ENCODE assay signal across 15 cellular contexts in genomic region chr9:114369567-114370240, GRCh38. TPM values are rescaled to one million over a fixed set of nuclear protein-coding genes. Genes with fewer than 3 reads are reported as not detected.
DNase-seq lines count a peak whose midpoint lies in the region; ATAC-seq and TF ChIP-seq lines count a peak whose summit lies in the region.
"Had no signal": no experiment of that assay in that cellular context is flagged by ENCODE, and none has a peak within 500 bp of the region (broad histone marks: within the 10 kb centered on the region; RNA-seq: fewer than 3 reads in every experiment).

No MANE protein-coding gene starts in this region.

- TF ChIP-seq POLR2A in stomach (IDR thresholded peaks at IDR 0.05) = no peak

- intact Hi-C loops in stomach (cut with DNase I; ENCODE audit: low total_unique reads) = no loop called here
- intact Hi-C loops in colonic mucosa (cut with DNase I) = no loop called here

- H3K9me3 ChIP-seq in SK-N-MC (ENCODE audit: low read depth, low read length) (no peaks in the 10 kb centered on the region), stomach (no peaks in the 10 kb centered on the region), colonic mucosa (no peaks in the 10 kb centered on the region)
- H3K9me3 ChIP-seq: testis had no signal

- H3K4me1 Mint-ChIP-seq in T-helper 1 cell treated with Interleukin-12 subunit alpha and Interleukin-12 subunit beta and Interleukin-4 antibody, amounts not matched to agents 30 μg/mL and 1 μg/mL, for 36 hours (ENCODE audit: low read depth) = peaks cover 72% of the 10 kb centered on the region
- peaks cover 63 to 70% of the 10 kb centered on the region in 2 donors for H3K4me1 Mint-ChIP-seq in effector memory CD8-positive, alpha-beta T cell (ENCODE audit: low read depth in 2 of 2)

- no peak for TF ChIP-seq EP300 in stomach (IDR thresholded peaks at IDR 0.05)

- H3K36me3 ChIP-seq in SK-N-MC (ENCODE audit: insufficient read depth, low read length) = peaks cover 38% of the 10 kb centered on the region
- peaks cover 27 to 98% (median 82%) of the 10 kb centered on the region in 4 donors for H3K36me3 ChIP-seq in stomach
- H3K36me3 ChIP-seq in colonic mucosa = peaks cover 3% of the 10 kb centered on the region

- H3K4me1 ChIP-seq in stomach (peaks cover 21 to 92% (median 39%) of the 10 kb centered on the region in 4 donors), colonic mucosa (peaks cover 18% of the 10 kb centered on the region)

- H3K9ac ChIP-seq in SK-N-MC (ENCODE audit: insufficient read length) = no peak overlapping the region
- no peak overlapping the region for H3K9ac ChIP-seq in colonic mucosa (ENCODE audit: low read depth in 2 of 2, low read length in 2 of 2)

- H3K27ac ChIP-seq in SK-N-MC (peak overlapping the region; percentile 52), stomach (peak overlapping the region in 3 of 5 donors; percentile 63 to 83 (median 82)), colonic mucosa (no peak overlapping the region)
- H3K27ac ChIP-seq: 22Rv1, testis had no signal

- H3K27me3 ChIP-seq in stomach (no peaks in the 10 kb centered on the region), colonic mucosa (no peaks in the 10 kb centered on the region)
- H3K27me3 ChIP-seq: testis had no signal

- H3K27ac Mint-ChIP-seq in T-helper 1 cell treated with Interleukin-12 subunit alpha and Interleukin-12 subunit beta and Interleukin-4 antibody, amounts not matched to agents 30 μg/mL and 1 μg/mL, for 36 hours = peak overlapping the region; percentile 75
- H3K27ac Mint-ChIP-seq in effector memory CD8-positive, alpha-beta T cell = peak overlapping the region; percentile 76 to 84

- no peaks in the 10 kb centered on the region for H3K9me3 Mint-ChIP-seq in T-helper 1 cell treated with Interleukin-12 subunit alpha and Interleukin-12 subunit beta and Interleukin-4 antibody, amounts not matched to agents 30 μg/mL and 1 μg/mL, for 36 hours
- H3K9me3 Mint-ChIP-seq in effector memory CD8-positive, alpha-beta T cell = no peaks in the 10 kb centered on the region

- H3K27me3 Mint-ChIP-seq in T-helper 1 cell treated with Interleukin-12 subunit alpha and Interleukin-12 subunit beta and Interleukin-4 antibody, amounts not matched to agents 30 μg/mL and 1 μg/mL, for 36 hours (ENCODE audit: low read depth) = no peaks in the 10 kb centered on the region
- no peaks in the 10 kb centered on the region for H3K27me3 Mint-ChIP-seq in effector memory CD8-positive, alpha-beta T cell

- H3K4me3 ChIP-seq in SK-N-MC = no peak overlapping the region
- no peak overlapping the region for H3K4me3 ChIP-seq in stomach
- H3K4me3 ChIP-seq in colonic mucosa = no peak overlapping the region
- H3K4me3 ChIP-seq: testis had no signal

- peaks cover 75% of the 10 kb centered on the region for H3K36me3 Mint-ChIP-seq in T-helper 1 cell treated with Interleukin-12 subunit alpha and Interleukin-12 subunit beta and Interleukin-4 antibody, amounts not matched to agents 30 μg/mL and 1 μg/mL, for 36 hours (ENCODE audit: low read depth)
- H3K36me3 Mint-ChIP-seq in effector memory CD8-positive, alpha-beta T cell (ENCODE audit: insufficient read depth) = peaks cover 95% of the 10 kb centered on the region

- DNase-seq in T-helper 1 cell (no peak), SK-N-MC (ENCODE audit: low read depth, low spot score) (no peak), stomach (no peak), dedifferentiated amniotic fluid mesenchymal stem cell (ENCODE audit: extremely low spot score) (no peak), colonic mucosa (no peak)
- peak; percentile 50 to 59 (median 52) for DNase-seq in effector memory CD8-positive, alpha-beta T cell
- DNase-seq: activated CD4-positive, alpha-beta T cell treated with anti-CD3 and anti-CD28 coated beads, Interleukin-2, amount 50 U/mL, for 4 hours; islet precursor cell; NCI-H226; testis had no signal

- TF ChIP-seq CTCF in stomach (IDR thresholded peaks at IDR 0.05) (no peak), colonic mucosa (IDR thresholded peaks at IDR 0.05) (no peak)

- peak; percentile 32 for ATAC-seq in effector memory CD8-positive, alpha-beta T cell (replicated peaks)
- ATAC-seq in HG02623 (IDR thresholded peaks at IDR 0.05; ENCODE audit: unreplicated experiment) = no peak

- WGBS in stomach, 5 donors = 92 to 96% (median 94%) methylated on average over 13 of the region's 13 CpGs

- H3K4me3 Mint-ChIP-seq in T-helper 1 cell treated with Interleukin-12 subunit alpha and Interleukin-12 subunit beta and Interleukin-4 antibody, amounts not matched to agents 30 μg/mL and 1 μg/mL, for 36 hours = peak overlapping the region; percentile 35
- H3K4me3 Mint-ChIP-seq in effector memory CD8-positive, alpha-beta T cell = peak overlapping the region; percentile 3 to 7

RNA-seq across cellular contexts. Expression of gene AKNA, which starts 18.1 kb away (rescaled TPM):
- total RNA-seq in stomach (10 to 100 TPM; 13.4 to 85.8 (median 31.0) TPM), colonic mucosa (10 to 100 TPM; 26.9 to 44.9 TPM)
- 10 to 100 TPM; 12.2 to 13.6 (median 12.3) TPM for polyA plus RNA-seq in stomach

RNA-seq across cellular contexts. Expression of gene ORM2, which starts 40.0 kb away (rescaled TPM):
- total RNA-seq in stomach (1 to 10 TPM in 2 of 5 donors, not detected in 3; 1.2 to 2.0 TPM), colonic mucosa (1 to 10 TPM in 1 of 2 donors, not detected in 1; 2.4 TPM)
- polyA plus RNA-seq in stomach = 10 to 100 TPM in 1 of 3 donors, 1 to 10 TPM in 1, not detected in 1; 4.9 to 17.1 TPM
- total RNA-seq: fibroblast of lung, G401 had no signal
- polyA plus RNA-seq: fibroblast of lung had no signal

RNA-seq across cellular contexts. Expression of gene ORM1, which starts 46.8 kb away (rescaled TPM):
- total RNA-seq in stomach = 1 to 10 TPM in 2 of 5 donors, not detected in 3; 1.6 to 2.2 TPM
- polyA plus RNA-seq in stomach = 10 to 100 TPM in 1 of 3 donors, 1 to 10 TPM in 2; 2.9 to 14.8 (median 3.9) TPM
- 10 to 100 TPM in 1 of 2 donors, not detected in 1; 10.3 TPM for total RNA-seq in colonic mucosa
- total RNA-seq: fibroblast of lung, G401, testis had no signal
- polyA plus RNA-seq: fibroblast of lung had no signal

Comparison
In these comparisons a context has a peak if more than half of its experiments do, and no peak if none do; other contexts are left out.
1. DNase-seq: peak in effector memory CD8-positive, alpha-beta T cell (3 of 3); none in T-helper 1 cell (0 of 5), SK-N-MC (single experiment), stomach (single experiment), dedifferentiated amniotic fluid mesenchymal stem cell (single experiment) and colonic mucosa (single experiment).